In genomic region chr1:118948351-118948750, GRCh38 we compare ENCODE assay signal across 19 cellular contexts. TPM values are rescaled to one million over a fixed set of nuclear protein-coding genes. Genes with fewer than 3 reads are reported as not detected.
DNase-seq lines count a peak whose midpoint lies in the region; ATAC-seq, FAIRE-seq and TF ChIP-seq lines count a peak whose summit lies in the region.
"Had no signal": no experiment of that assay in that cellular context is flagged by ENCODE, and none has a peak within 500 bp of the region (broad histone marks: within the 10 kb centered on the region; RNA-seq: fewer than 3 reads in every experiment).

No MANE protein-coding gene starts in this region.

- no peaks in the 10 kb centered on the region for H4K20me1 ChIP-seq in HepG2 (ENCODE audit: insufficient read depth, low read length)
- H4K20me1 ChIP-seq in astrocyte (ENCODE audit: insufficient read depth, low read length), result peaks cover 8% of the 10 kb centered on the region
- peaks cover 83% of the 10 kb centered on the region for H4K20me1 ChIP-seq in osteoblast (ENCODE audit: insufficient read depth, low read length)

- H3K27me3 Mint-ChIP-seq in astrocyte (ENCODE audit: low read depth, unreplicated experiment), result peaks cover 3% of the 10 kb centered on the region
- no peaks in the 10 kb centered on the region for H3K27me3 Mint-ChIP-seq in activated CD8-positive, alpha-beta T cell treated with anti-CD3 and anti-CD28 coated beads, Interleukin-2, amount 10 ng/mL, durations not matched to agents 7 days and 5 days (ENCODE audit: low read depth)

- no TSS peak for BruUV-seq in HepG2 (replicated peaks; lab: Mats Ljungman, UMichigan)

- CTCF ChIA-PET in HepG2 (lab: Yijun Ruan, JAX; ENCODE audit: low intra/inter-chr PET ratio, low total read pairs), result no interaction called here
- CTCF ChIA-PET in activated CD8-positive, alpha-beta T cell treated with anti-CD3 and anti-CD28 coated beads, Interleukin-2, amount 10 ng/mL, durations not matched to agents 7 days and 5 days (lab: Charles Lee), result no interaction called here

- POLR2A ChIA-PET in HepG2 (lab: Yijun Ruan, JAX), result no interaction called here
- POLR2A ChIA-PET in activated CD8-positive, alpha-beta T cell treated with anti-CD3 and anti-CD28 coated beads, Interleukin-2, amount 10 ng/mL, durations not matched to agents 7 days and 5 days (lab: Charles Lee), result no interaction called here

- H3K4me2 ChIP-seq in HepG2 (ENCODE audit: low read depth, low read length) (peak overlapping the region; percentile 45), astrocyte (ENCODE audit: low read length) (peak overlapping the region; percentile 18), osteoblast (ENCODE audit: insufficient read depth, low read length) (peak overlapping the region; percentile 54)
- H3K4me2 ChIP-seq: GM23338, PC-9 had no signal

- TF ChIP-seq CTCF in HepG2 (CRISPR knock-in tag; IDR thresholded peaks at IDR 0.05) (no peak), right lobe of liver (IDR thresholded peaks at IDR 0.05) (no peak), astrocyte (IDR thresholded peaks at IDR 0.05; ENCODE audit: insufficient read depth, low read depth, low read length) (no peak), osteoblast (IDR thresholded peaks at IDR 0.05; ENCODE audit: extremely low read depth, low read depth, low read length) (no peak)

- H3K27ac ChIP-seq in HepG2 (ENCODE audit: extremely low read length, insufficient read depth, low read length), result peak overlapping the region; percentile 54
- no peak overlapping the region for H3K27ac ChIP-seq in right lobe of liver
- no peak overlapping the region for H3K27ac ChIP-seq in astrocyte (ENCODE audit: low read depth, low read length)
- peak overlapping the region; percentile 68 for H3K27ac ChIP-seq in osteoblast (ENCODE audit: low read depth, low read length)
- H3K27ac ChIP-seq: 22Rv1, PC-9 had no signal

- H3K36me3 ChIP-seq in HepG2 (replicated peaks in 1 of 2; ENCODE audit: control insufficient read depth in 1 of 2, insufficient read depth in 2 of 2, low read length in 2 of 2) (no peaks in the 10 kb centered on the region), right lobe of liver (no peaks in the 10 kb centered on the region), astrocyte (ENCODE audit: insufficient read depth, low read length) (no peaks in the 10 kb centered on the region), osteoblast (ENCODE audit: insufficient read depth, low read length) (no peaks in the 10 kb centered on the region), H7 (replicated peaks; ENCODE audit: control insufficient read depth, insufficient read depth, low read length) (no peaks in the 10 kb centered on the region)

- H3K4me1 Mint-ChIP-seq in astrocyte (ENCODE audit: low read depth, unreplicated experiment), result peaks cover 11% of the 10 kb centered on the region
- no peaks in the 10 kb centered on the region for H3K4me1 Mint-ChIP-seq in activated CD8-positive, alpha-beta T cell treated with anti-CD3 and anti-CD28 coated beads, Interleukin-2, amount 10 ng/mL, durations not matched to agents 7 days and 5 days (ENCODE audit: low read depth)
- H3K4me1 Mint-ChIP-seq: GM23338 had no signal

- in situ Hi-C loops in HepG2 (cut with HindIII; ENCODE audit: extremely low pct_ligation_motif_present, low pct_unique_long_range_greater_than_20kb), result no loop called here

- no peak overlapping the region for H3K27ac Mint-ChIP-seq in astrocyte (ENCODE audit: unreplicated experiment)
- H3K27ac Mint-ChIP-seq in activated CD8-positive, alpha-beta T cell treated with anti-CD3 and anti-CD28 coated beads, Interleukin-2, amount 10 ng/mL, durations not matched to agents 7 days and 5 days, result no peak overlapping the region
- H3K27ac Mint-ChIP-seq: GM23338 had no signal

- H3K79me2 ChIP-seq in HepG2 (ENCODE audit: insufficient read depth, low read length), result no peaks in the 10 kb centered on the region
- H3K79me2 ChIP-seq in astrocyte (ENCODE audit: insufficient read depth, low read length), result no peaks in the 10 kb centered on the region
- H3K79me2 ChIP-seq in osteoblast (ENCODE audit: insufficient read depth, low read length), result peaks cover 75% of the 10 kb centered on the region

- H3K4me1 ChIP-seq in HepG2 (ENCODE audit: insufficient read depth, low read length), result peaks cover 28% of the 10 kb centered on the region
- H3K4me1 ChIP-seq in right lobe of liver, result peaks cover 0 to 11% (median 0%) of the 10 kb centered on the region in 4 donors
- peaks cover 17% of the 10 kb centered on the region for H3K4me1 ChIP-seq in astrocyte (ENCODE audit: insufficient read depth, low read length)
- peaks cover 76% of the 10 kb centered on the region for H3K4me1 ChIP-seq in osteoblast (ENCODE audit: insufficient read depth, low read length)

- 0 out of 2 replicates have a peak overlapping the region, but pooled peaks have one; percentile 19 for H3K9ac ChIP-seq in HepG2 (ENCODE audit: insufficient read depth, low read depth, low read length)
- H3K9ac ChIP-seq in astrocyte (ENCODE audit: low read length), result no peak overlapping the region

- FAIRE-seq in HepG2 (lab: Jason Lieb, UNC), result no peak
- no peak for FAIRE-seq in astrocyte (lab: Jason Lieb, UNC)

- ATAC-seq in HepG2 (peak; percentile 68), right lobe of liver (no peak), HG02981 (IDR thresholded peaks at IDR 0.05; ENCODE audit: unreplicated experiment) (no peak), GM21576 (IDR thresholded peaks at IDR 0.05; ENCODE audit: unreplicated experiment) (no peak)
- ATAC-seq in activated CD8-positive, alpha-beta T cell treated with anti-CD3 and anti-CD28 coated beads, Interleukin-2, amount 10 ng/mL, durations not matched to agents 7 days and 5 days, result no peak
- ATAC-seq: GM23338 had no signal

- DNase-seq in HepG2 (ENCODE audit: low spot score) (no peak), right lobe of liver (no peak), astrocyte (ENCODE audit: low read depth) (no peak), osteoblast (ENCODE audit: insufficient read length, low spot score, missing footprints) (no peak), H7 (no peak)
- DNase-seq in activated CD8-positive, alpha-beta T cell treated with anti-CD3 and anti-CD28 coated beads, Interleukin-2, amount 10 ng/mL, durations not matched to agents 7 days and 5 days, result no peak
- DNase-seq: DMS 273 treated with DMSO at 0.1 percent for 48 hours, GDM1, KG1, NCI-H1436, NCI-H1930, NCI-H345, NCI-H524 treated with DMSO at 0.1 percent for 48 hours, PC-9 had no signal

- H3K4me3 ChIP-seq in HepG2 (replicated peaks in 1 of 3; ENCODE audit: insufficient read depth in 1 of 3, low read depth in 2 of 3, low read length in 3 of 3) (no peak overlapping the region; a peak in 1 of 6 replicates), right lobe of liver (no peak overlapping the region), astrocyte (ENCODE audit: insufficient read depth, low read depth, low read length) (no peak overlapping the region), osteoblast (ENCODE audit: insufficient read depth, low read length) (no peak overlapping the region), H7 (ENCODE audit: insufficient read depth, low read depth, low read length) (no peak overlapping the region)
- H3K4me3 ChIP-seq: GM23338, PC-9 had no signal

- no peaks in the 10 kb centered on the region for H3K36me3 Mint-ChIP-seq in astrocyte (ENCODE audit: low read depth, unreplicated experiment)
- H3K36me3 Mint-ChIP-seq in activated CD8-positive, alpha-beta T cell treated with anti-CD3 and anti-CD28 coated beads, Interleukin-2, amount 10 ng/mL, durations not matched to agents 7 days and 5 days (ENCODE audit: low read depth), result no peaks in the 10 kb centered on the region

- no peak for TF ChIP-seq RAD21 in HepG2 (CRISPR knock-in tag; IDR thresholded peaks at IDR 0.05)

- no peaks in the 10 kb centered on the region for H3K27me3 ChIP-seq in HepG2 (ENCODE audit: control insufficient read depth in 1 of 2, insufficient read depth in 2 of 2, low read length in 2 of 2)
- no peaks in the 10 kb centered on the region for H3K27me3 ChIP-seq in right lobe of liver
- H3K27me3 ChIP-seq in astrocyte (ENCODE audit: insufficient read depth, low read length), result peaks cover 5% of the 10 kb centered on the region
- H3K27me3 ChIP-seq in osteoblast (ENCODE audit: insufficient read depth, low read length), result no peaks in the 10 kb centered on the region
- H3K27me3 ChIP-seq in H7 (ENCODE audit: control insufficient read depth, insufficient read depth, low read length), result no peaks in the 10 kb centered on the region

- no peak overlapping the region for H3K4me3 Mint-ChIP-seq in astrocyte (ENCODE audit: unreplicated experiment)
- H3K4me3 Mint-ChIP-seq in activated CD8-positive, alpha-beta T cell treated with anti-CD3 and anti-CD28 coated beads, Interleukin-2, amount 10 ng/mL, durations not matched to agents 7 days and 5 days, result no peak overlapping the region
- H3K4me3 Mint-ChIP-seq: GM23338 had no signal

- H3K9me3 Mint-ChIP-seq in astrocyte (ENCODE audit: unreplicated experiment), result no peaks in the 10 kb centered on the region
- H3K9me3 Mint-ChIP-seq in activated CD8-positive, alpha-beta T cell treated with anti-CD3 and anti-CD28 coated beads, Interleukin-2, amount 10 ng/mL, durations not matched to agents 7 days and 5 days (ENCODE audit: insufficient read depth), result no peaks in the 10 kb centered on the region

- TF ChIP-seq POLR2A in HepG2 (IDR thresholded peaks at IDR 0.05; ENCODE audit: insufficient read depth in 1 of 2, low read depth in 2 of 2, low read length in 2 of 2) (no peak), right lobe of liver (IDR thresholded peaks at IDR 0.05) (no peak)

- peak in 1 of 2 experiments; percentile 24; a peak in 1 of 4 replicates for TF ChIP-seq EP300 in HepG2 (IDR thresholded peaks at IDR 0.05; ENCODE audit: low read depth in 2 of 2, low read length in 2 of 2)
- TF ChIP-seq EP300 in HepG2 (CRISPR knock-in tag; IDR thresholded peaks at IDR 0.05; ENCODE audit: borderline replicate concordance), result no peak

- H3K9me3 ChIP-seq in HepG2 (ENCODE audit: low read length) (no peaks in the 10 kb centered on the region), right lobe of liver (no peaks in the 10 kb centered on the region), astrocyte (ENCODE audit: insufficient read depth, low read depth, low read length) (no peaks in the 10 kb centered on the region), osteoblast (ENCODE audit: low read depth, low read length) (no peaks in the 10 kb centered on the region)

- H2AFZ ChIP-seq in HepG2 (ENCODE audit: low read length) (peak overlapping the region; percentile 11), astrocyte (ENCODE audit: low read depth, low read length) (no peak overlapping the region), osteoblast (ENCODE audit: low read length) (no peak overlapping the region)
- H2AFZ ChIP-seq: GM23338, PC-9 had no signal

- intact Hi-C loops in HepG2 (cut with micrococcal nuclease; ENCODE audit: unreplicated experiment), result no loop called here
- intact Hi-C loops in right lobe of liver (cut with DNase I), result no loop called here

RNA-seq across cellular contexts. Expression of gene TBX15, which starts 39.8 kb away (rescaled TPM):
- total RNA-seq in HepG2 (2016; rRNA removed; fragmentation: Illumina TruSeq; extraction: Trizol), result 0.42 and 0.49 TPM in 2 replicates
- total RNA-seq in HepG2 (2016; cell fraction: cytosol; rRNA removed; fragmentation: Illumina TruSeq; extraction: Trizol; ENCODE audit: low read depth), result not detected in 2 replicates
- 0.28 and 0.51 TPM in 2 replicates for total RNA-seq in HepG2 (2016; cell fraction: insoluble cytoplasmic fraction; rRNA removed; fragmentation: Illumina TruSeq; extraction: Trizol)
- total RNA-seq in HepG2 (2016; cell fraction: membrane; rRNA removed; fragmentation: Illumina TruSeq; extraction: Trizol), result 0.14 and 0.28 TPM in 2 replicates
- total RNA-seq in HepG2 (2016; cell fraction: nucleus; rRNA removed; fragmentation: Illumina TruSeq; extraction: Trizol), result 0.22 and 0.37 TPM in 2 replicates
- 1.9 and 3.5 TPM in 2 replicates for polyA plus RNA-seq in HepG2 (2011; rRNA removed)
- polyA plus RNA-seq in HepG2 (2011; cell fraction: cytosol; rRNA removed), result 1.4 and 3.5 TPM in 2 replicates
- polyA plus RNA-seq in HepG2 (2011; cell fraction: nucleus; rRNA removed), result 1.2 and 1.9 TPM in 2 replicates
- polyA plus RNA-seq in HepG2 (2012), result 5.0 and 5.5 TPM in 2 replicates
- polyA plus RNA-seq in HepG2 (2016; cell fraction: cytosol; fragmentation: Illumina TruSeq; extraction: Trizol; ENCODE audit: low read depth), result 0.06 TPM in 2 replicates
- 0.42 and 0.59 TPM in 2 replicates for polyA plus RNA-seq in HepG2 (2016; cell fraction: insoluble cytoplasmic fraction; fragmentation: Illumina TruSeq; extraction: Trizol; ENCODE audit: low read depth)
- polyA plus RNA-seq in HepG2 (2016; cell fraction: membrane; fragmentation: Illumina TruSeq; extraction: Trizol; ENCODE audit: low read depth), result 0.08 and 0.22 TPM in 2 replicates
- 0.28 and 0.34 TPM in 2 replicates for polyA plus RNA-seq in HepG2 (2016; cell fraction: nucleus; fragmentation: Illumina TruSeq; extraction: Trizol; ENCODE audit: insufficient read depth, low read depth)
- polyA minus RNA-seq in HepG2 (2011; rRNA and poly(A)+ RNA removed; ENCODE audit: low replicate concordance), result 0.58 and 4.3 TPM in 2 replicates
- polyA minus RNA-seq in HepG2 (2011; cell fraction: cytosol; rRNA and poly(A)+ RNA removed), result 1.5 and 2.6 TPM in 2 replicates
- polyA minus RNA-seq in HepG2 (2011; cell fraction: nucleus; rRNA and poly(A)+ RNA removed), result 3.3 and 6.3 TPM in 2 replicates
- 10 to 100 TPM in 5 of 6 experiments, under 1 TPM in 1; 0.29 to 56.5 (median 16.5) TPM for total RNA-seq in right lobe of liver
- total RNA-seq in astrocyte, result 0.07 and 0.10 TPM in 2 replicates
- 38.0 and 44.5 TPM in 2 replicates for total RNA-seq in osteoblast
- not detected for total RNA-seq in activated CD8-positive, alpha-beta T cell treated with anti-CD3 and anti-CD28 coated beads, Interleukin-2, amount 10 ng/mL, durations not matched to agents 7 days and 5 days
- 13.8 and 22.9 TPM in 2 replicates for total RNA-seq in H7 (2014; rRNA removed; shearing (Covaris generic))
- total RNA-seq: PC-9 had no signal
- polyA plus RNA-seq: AG04450, GM23338 had no signal

Comparison
In these comparisons a context has a peak if more than half of its experiments do, and no peak if none do; other contexts are left out.
1. H3K27ac ChIP-seq: peak in HepG2 (single experiment) and osteoblast (single experiment); none in right lobe of liver (0 of 3) and astrocyte (single experiment).
2. Peak in every context shown above with its lines, with median percentiles within 50 percentile points of each other: H3K4me2 ChIP-seq.